8 cellular contexts compared by ENCODE assay signal in genomic region chr6:149060300-149060984, GRCh38.
A peak's percentile ranks its signal among the peaks of the same experiment; 100 is the strongest.
DNase-seq lines count a peak whose midpoint lies in the region; ATAC-seq and TF ChIP-seq lines count a peak whose summit lies in the region.

No MANE protein-coding gene starts in this region.

- no peak overlapping the region for H4K91ac ChIP-seq in H9 (ENCODE audit: insufficient read length, low read depth, low read length)

- no peak overlapping the region for H3T11ph ChIP-seq in H9 (ENCODE audit: low read length)

- H3K4me3 Mint-ChIP-seq in activated B cell treated with CpG ODN at 0.5 μM for 24 hours (peak overlapping the region; percentile 59), H9 (no peak overlapping the region)

- no peak overlapping the region for H2BK5ac ChIP-seq in H9 (ENCODE audit: insufficient read length, low read length)

- ATAC-seq in GM21360 (IDR thresholded peaks at IDR 0.05; ENCODE audit: unreplicated experiment) (peak; percentile 75), HG03575 (IDR thresholded peaks at IDR 0.05; ENCODE audit: extremely low read depth, insufficient number of reproducible peaks, low FRiP score, unreplicated experiment) (peak; percentile 48), activated B cell treated with CpG ODN at 0.5 μM for 24 hours (ENCODE audit: low read depth) (peak; percentile 90)

- no peak overlapping the region for H3K56ac ChIP-seq in H9 (ENCODE audit: insufficient read length, low read depth, low read length)

- H4K5ac ChIP-seq in H9 (ENCODE audit: insufficient read length, low read depth, low read length): no peak overlapping the region

- TF ChIP-seq CTCF in activated B cell treated with CpG ODN at 0.5 μM for 24 hours (IDR thresholded peaks at IDR 0.05): no peak
- no peak for TF ChIP-seq CTCF in H9 (conservative IDR thresholded peaks at IDR 0.05)

- intact Hi-C loops in activated B cell treated with CpG ODN at 0.5 μM for 24 hours (cut with micrococcal nuclease): no loop called here

- no peaks in the 10 kb centered on the region; a peak in 1 of 22 replicates for H3K27me3 ChIP-seq in BLaER1 treated with 17β-estradiol and CSF1 and Interleukin-3, amounts not matched to agents 10 nM and 100 nM
- H3K27me3 ChIP-seq in duodenal mucosa (ENCODE audit: control insufficient read depth in 1 of 2, insufficient read depth in 2 of 2, low read length in 2 of 2) (no peaks in the 10 kb centered on the region), H9 (ENCODE audit: insufficient read depth, low read length) (no peaks in the 10 kb centered on the region)

- H2BK20ac ChIP-seq in H9 (ENCODE audit: low read depth, low read length, poor library complexity, severe bottlenecking): no peak overlapping the region

- no peak overlapping the region for H2AK5ac ChIP-seq in H9 (ENCODE audit: insufficient read length, low read length)

- H2BK120ac ChIP-seq in H9 (ENCODE audit: low read depth, low read length, poor library complexity, severe bottlenecking): no peak overlapping the region

- WGBS in H9 (ENCODE audit: extremely low coverage, insufficient read length, low lambda C conversion rate): no CpG with 5 or more reads among the region's 19 CpGs

- peak overlapping the region; percentile 72 to 93 (median 86) for H3K4me2 ChIP-seq in BLaER1 treated with 17β-estradiol and CSF1 and Interleukin-3, amounts not matched to agents 10 nM and 100 nM
- H3K4me2 ChIP-seq in H9 (ENCODE audit: insufficient read depth, insufficient read length, low read length): no peak overlapping the region

- no peaks in the 10 kb centered on the region for H3K36me3 ChIP-seq in BLaER1 treated with 17β-estradiol and CSF1 and Interleukin-3, amounts not matched to agents 10 nM and 100 nM
- H3K36me3 ChIP-seq in duodenal mucosa (ENCODE audit: control insufficient read depth in 1 of 2, insufficient read depth in 2 of 2, low read length in 2 of 2): no peaks in the 10 kb centered on the region

- H3K27ac Mint-ChIP-seq in activated B cell treated with CpG ODN at 0.5 μM for 24 hours (peak overlapping the region; percentile 74), H9 (no peak overlapping the region)

- H3K27me3 Mint-ChIP-seq in activated B cell treated with CpG ODN at 0.5 μM for 24 hours (no peaks in the 10 kb centered on the region), H9 (ENCODE audit: low read depth) (no peaks in the 10 kb centered on the region)

- H3K4ac ChIP-seq in H9 (ENCODE audit: low read depth, low read length): no peak overlapping the region

- no peaks in the 10 kb centered on the region for H3K79me1 ChIP-seq in H9 (ENCODE audit: insufficient read depth, low read depth, low read length, poor library complexity, severe bottlenecking)

- H4K20me1 ChIP-seq in BLaER1 treated with 17β-estradiol and CSF1 and Interleukin-3, amounts not matched to agents 10 nM and 100 nM: peaks cover 0 to 5% (median 0%) of the 10 kb centered on the region in 11 experiments; a peak in 1 of 22 replicates
- H4K20me1 ChIP-seq in H9 (ENCODE audit: control insufficient read depth, insufficient read depth, insufficient read length): no peaks in the 10 kb centered on the region

- H3K9me3 ChIP-seq in BLaER1 treated with 17β-estradiol and CSF1 and Interleukin-3, amounts not matched to agents 10 nM and 100 nM (replicated peaks in 1 of 11): no peaks in the 10 kb centered on the region
- H3K9me3 ChIP-seq in duodenal mucosa (ENCODE audit: control insufficient read depth in 1 of 2, low read length in 2 of 2) (no peaks in the 10 kb centered on the region), H9 (ENCODE audit: control insufficient read depth, low read depth, low read length) (no peaks in the 10 kb centered on the region)

- H3K4me3 ChIP-seq in BLaER1 treated with 17β-estradiol and CSF1 and Interleukin-3, amounts not matched to agents 10 nM and 100 nM: peak overlapping the region in 4 of 10 experiments; percentile 2 to 31 (median 20); a peak in 5 of 20 replicates
- peak overlapping the region; percentile 1 to 59 for H3K4me3 ChIP-seq in duodenal mucosa (ENCODE audit: low read depth in 1 of 2, low read length in 2 of 2)

- peaks cover 36% of the 10 kb centered on the region for H3K4me1 Mint-ChIP-seq in activated B cell treated with CpG ODN at 0.5 μM for 24 hours
- peaks cover 8 to 11% of the 10 kb centered on the region in 2 experiments for H3K4me1 Mint-ChIP-seq in H9

- DNase-seq in activated B cell treated with CpG ODN at 0.5 μM for 24 hours: peak; percentile 34
- DNase-seq in stimulated activated CD8-positive, alpha-beta memory T cell treated with anti-CD3 and anti-CD28 coated beads, Interleukin-12 subunit alpha, Interleukin-12 subunit beta, amount 100 ng/mL, for 4 hours (ENCODE audit: low read depth): peak; percentile 22
- DNase-seq in OCI-M1 (lab: John Stamatoyannopoulos, UW): no peak
- DNase-seq in H9: no peak

- CTCF ChIA-PET in activated B cell treated with CpG ODN at 0.5 μM for 24 hours (lab: Charles Lee): interaction anchor here (1.1 kb wide), 1 partner anchor 22 kb away, joined by 3 read pairs; no protein-coding TSS in a partner anchor

- H2BK12ac ChIP-seq in H9 (ENCODE audit: insufficient read length, low read depth, low read length): no peak overlapping the region

- no peak overlapping the region for H4K8ac ChIP-seq in H9 (replicated peaks; ENCODE audit: insufficient read length, low read depth, low read length)

- H2BK15ac ChIP-seq in H9 (ENCODE audit: low read depth, low read length): no peak overlapping the region

- no peaks in the 10 kb centered on the region for H3K79me2 ChIP-seq in H9 (ENCODE audit: insufficient read depth, low read length)

- H3K18ac ChIP-seq in H9 (ENCODE audit: insufficient read length, low read depth, low read length): no peak overlapping the region

- H2AFZ ChIP-seq in H9 (ENCODE audit: low read length): no peak overlapping the region

- H3K9ac ChIP-seq in BLaER1 treated with 17β-estradiol and CSF1 and Interleukin-3, amounts not matched to agents 10 nM and 100 nM: peak overlapping the region in 8 of 11 experiments; percentile 28 to 56 (median 46); a peak in 14 of 22 replicates
- peak overlapping the region in 1 of 2 donors; percentile 36 for H3K9ac ChIP-seq in duodenal mucosa (ENCODE audit: low read depth in 1 of 2, low read length in 2 of 2)
- H3K9ac ChIP-seq in H9 (ENCODE audit: extremely low read depth, insufficient read length, low read length): no peak overlapping the region

- POLR2A ChIA-PET in activated B cell treated with CpG ODN at 0.5 μM for 24 hours (lab: Charles Lee): interaction anchor here (0.7 to 1.0 kb wide), 3 partner anchors 12 to 28 kb away, joined by 3 to 4 read pairs (median 3); no protein-coding TSS in a partner anchor

- H3K23me2 ChIP-seq in H9 (ENCODE audit: insufficient read length, low read depth, low read length, poor library complexity, severe bottlenecking): no peaks in the 10 kb centered on the region

- H3K27ac ChIP-seq in BLaER1 treated with 17β-estradiol and CSF1 and Interleukin-3, amounts not matched to agents 10 nM and 100 nM: peak overlapping the region in 9 of 11 experiments; percentile 24 to 69 (median 55); a peak in 16 of 22 replicates
- no peak overlapping the region for H3K27ac ChIP-seq in duodenal mucosa (ENCODE audit: low read depth, low read length)
- H3K27ac ChIP-seq in H9 (ENCODE audit: insufficient read length, low read depth, low read length): no peak overlapping the region

- H3K14ac ChIP-seq in H9 (ENCODE audit: insufficient read depth, low read length): no peak overlapping the region

- H3K23ac ChIP-seq in H9 (ENCODE audit: insufficient read length, low read depth, low read length): no peak overlapping the region

- peaks cover 76 to 86% (median 79%) of the 10 kb centered on the region in 10 experiments for H3K4me1 ChIP-seq in BLaER1 treated with 17β-estradiol and CSF1 and Interleukin-3, amounts not matched to agents 10 nM and 100 nM
- H3K4me1 ChIP-seq in duodenal mucosa (ENCODE audit: control insufficient read depth in 1 of 2, insufficient read depth in 2 of 2, low read length in 2 of 2) (peaks cover 18 to 22% of the 10 kb centered on the region in 2 donors), H9 (ENCODE audit: insufficient read depth, low read length) (no peaks in the 10 kb centered on the region)

- H3K9me3 Mint-ChIP-seq in activated B cell treated with CpG ODN at 0.5 μM for 24 hours: no peaks in the 10 kb centered on the region
- H3K9me3 Mint-ChIP-seq in H9: no peaks in the 10 kb centered on the region

- H3K36me3 Mint-ChIP-seq in activated B cell treated with CpG ODN at 0.5 μM for 24 hours (ENCODE audit: low read depth): no peaks in the 10 kb centered on the region
- H3K36me3 Mint-ChIP-seq in H9 (ENCODE audit: insufficient read depth in 1 of 3, low read depth in 3 of 3): no peaks in the 10 kb centered on the region; a peak in 2 of 7 replicates

Comparison
In these comparisons a context has a peak if more than half of its experiments do, and no peak if none do; other contexts are left out.
1. H3K27ac ChIP-seq: peak in BLaER1 treated with 17β-estradiol and CSF1 and Interleukin-3, amounts not matched to agents 10 nM and 100 nM (9 of 11); none in duodenal mucosa (single experiment) and H9 (single experiment).
2. DNase-seq: peak in activated B cell treated with CpG ODN at 0.5 μM for 24 hours (single experiment) and stimulated activated CD8-positive, alpha-beta memory T cell treated with anti-CD3 and anti-CD28 coated beads, Interleukin-12 subunit alpha, Interleukin-12 subunit beta, amount 100 ng/mL, for 4 hours (single experiment); none in OCI-M1 (single experiment) and H9 (single experiment).
3. Peak in every context shown above with its lines, with median percentiles within 50 percentile points of each other: ATAC-seq.